ENCODE assay signal across 1 cellular context in genomic region chr4:85474818-85475630, GRCh38.
TF ChIP-seq lines count a peak whose summit lies in the region.

TSS of gene ARHGAP24 (plus strand) at chr4:85475150.

TF ChIP-seq in HepG2, 621 proteins besides CTCF, POLR2A, EP300 and RAD21 (continued from another document and continues in another):
- TF ChIP-seq RBFOX2 (IDR thresholded peaks at IDR 0.05; ENCODE audit: low read depth, low read length) (no peak), TEAD3 (CRISPR knock-in tag; optimal IDR thresholded peaks at IDR 0.05; ENCODE audit: borderline replicate concordance) (peak; percentile 64), ZBED4 (CRISPR knock-in tag; IDR thresholded peaks at IDR 0.05; ENCODE audit: borderline replicate concordance) (no peak), RAD51 (IDR thresholded peaks at IDR 0.05; ENCODE audit: borderline replicate concordance) (no peak), ZNF225 (CRISPR knock-in tag; IDR thresholded peaks at IDR 0.05) (no peak), ZNF879 (CRISPR knock-in tag; IDR thresholded peaks at IDR 0.05) (no peak), SKIL (CRISPR knock-in tag; IDR thresholded peaks at IDR 0.05; ENCODE audit: borderline replicate concordance) (peak; percentile 47; the same call in 1 of the 2 replicates), ISX (CRISPR knock-in tag; conservative IDR thresholded peaks at IDR 0.05) (no peak), IRF1 (CRISPR knock-in tag; IDR thresholded peaks at IDR 0.05; ENCODE audit: low read depth) (no peak), TP53 (CRISPR knock-in tag; conservative IDR thresholded peaks at IDR 0.05) (no peak), FOXK1 (CRISPR knock-in tag; IDR thresholded peaks at IDR 0.05; ENCODE audit: borderline replicate concordance, low read depth) (peak; percentile 82; the same call in 1 of the 2 replicates), ZNF230 (CRISPR knock-in tag; IDR thresholded peaks at IDR 0.05) (no peak), ZNF746 (CRISPR knock-in tag; IDR thresholded peaks at IDR 0.05) (0 out of 2 replicates have a peak, but pooled peaks have one; percentile 30), ZNF513 (CRISPR knock-in tag; conservative IDR thresholded peaks at IDR 0.05) (no peak), FOXO1 (CRISPR knock-in tag; IDR thresholded peaks at IDR 0.05) (peak; percentile 66; the same call in 1 of the 2 replicates), SIX1 (CRISPR knock-in tag; IDR thresholded peaks at IDR 0.05; ENCODE audit: borderline replicate concordance) (peak; percentile 97), HMG20B (CRISPR knock-in tag; conservative IDR thresholded peaks at IDR 0.05) (peak; percentile 78; the same call in 1 of the 2 replicates), ZNF460 (CRISPR knock-in tag; IDR thresholded peaks at IDR 0.05; ENCODE audit: borderline replicate concordance) (no peak; the same call in 1 of the 2 replicates), USF2 (IDR thresholded peaks at IDR 0.05; ENCODE audit: low read depth, low read length) (no peak), USF2 (CRISPR knock-in tag; IDR thresholded peaks at IDR 0.05; ENCODE audit: borderline replicate concordance) (no peak)
- TF ChIP-seq, protein P1, sequence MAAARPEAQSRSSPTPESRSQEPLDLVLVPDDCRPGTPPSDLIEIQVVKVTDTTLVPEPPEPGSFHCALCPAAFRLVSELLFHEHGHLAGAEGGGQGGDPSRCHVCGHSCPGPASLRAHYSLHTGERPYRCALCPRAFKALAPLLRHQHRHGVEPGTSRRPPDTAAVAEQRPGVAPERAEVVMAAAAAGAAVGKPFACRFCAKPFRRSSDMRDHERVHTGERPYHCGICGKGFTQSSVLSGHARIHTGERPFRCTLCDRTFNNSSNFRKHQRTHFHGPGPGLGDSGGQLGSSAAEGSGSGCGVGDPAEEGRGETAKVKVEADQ (CRISPR knock-in tag; IDR thresholded peaks at IDR 0.05; ENCODE audit: borderline replicate concordance): no peak
- TF ChIP-seq, protein P2, sequence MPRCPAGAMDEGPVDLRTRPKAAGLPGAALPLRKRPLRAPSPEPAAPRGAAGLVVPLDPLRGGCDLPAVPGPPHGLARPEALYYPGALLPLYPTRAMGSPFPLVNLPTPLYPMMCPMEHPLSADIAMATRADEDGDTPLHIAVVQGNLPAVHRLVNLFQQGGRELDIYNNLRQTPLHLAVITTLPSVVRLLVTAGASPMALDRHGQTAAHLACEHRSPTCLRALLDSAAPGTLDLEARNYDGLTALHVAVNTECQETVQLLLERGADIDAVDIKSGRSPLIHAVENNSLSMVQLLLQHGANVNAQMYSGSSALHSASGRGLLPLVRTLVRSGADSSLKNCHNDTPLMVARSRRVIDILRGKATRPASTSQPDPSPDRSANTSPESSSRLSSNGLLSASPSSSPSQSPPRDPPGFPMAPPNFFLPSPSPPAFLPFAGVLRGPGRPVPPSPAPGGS (CRISPR knock-in tag; IDR thresholded peaks at IDR 0.05): no peak
- TF ChIP-seq, protein P3, sequence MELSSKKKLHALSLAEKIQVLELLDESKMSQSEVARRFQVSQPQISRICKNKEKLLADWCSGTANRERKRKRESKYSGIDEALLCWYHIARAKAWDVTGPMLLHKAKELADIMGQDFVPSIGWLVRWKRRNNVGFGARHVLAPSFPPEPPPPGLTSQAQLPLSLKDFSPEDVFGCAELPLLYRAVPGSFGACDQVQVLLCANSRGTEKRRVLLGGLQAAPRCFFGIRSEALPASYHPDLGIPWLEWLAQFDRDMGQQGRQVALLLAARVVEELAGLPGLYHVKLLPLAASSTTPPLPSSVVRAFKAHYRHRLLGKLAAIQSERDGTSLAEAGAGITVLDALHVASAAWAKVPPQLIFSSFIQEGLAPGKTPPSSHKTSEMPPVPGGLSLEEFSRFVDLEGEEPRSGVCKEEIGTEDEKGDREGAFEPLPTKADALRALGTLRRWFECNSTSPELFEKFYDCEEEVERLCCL (CRISPR knock-in tag; IDR thresholded peaks at IDR 0.05; ENCODE audit: borderline replicate concordance): no peak
- TF ChIP-seq, protein P4, sequence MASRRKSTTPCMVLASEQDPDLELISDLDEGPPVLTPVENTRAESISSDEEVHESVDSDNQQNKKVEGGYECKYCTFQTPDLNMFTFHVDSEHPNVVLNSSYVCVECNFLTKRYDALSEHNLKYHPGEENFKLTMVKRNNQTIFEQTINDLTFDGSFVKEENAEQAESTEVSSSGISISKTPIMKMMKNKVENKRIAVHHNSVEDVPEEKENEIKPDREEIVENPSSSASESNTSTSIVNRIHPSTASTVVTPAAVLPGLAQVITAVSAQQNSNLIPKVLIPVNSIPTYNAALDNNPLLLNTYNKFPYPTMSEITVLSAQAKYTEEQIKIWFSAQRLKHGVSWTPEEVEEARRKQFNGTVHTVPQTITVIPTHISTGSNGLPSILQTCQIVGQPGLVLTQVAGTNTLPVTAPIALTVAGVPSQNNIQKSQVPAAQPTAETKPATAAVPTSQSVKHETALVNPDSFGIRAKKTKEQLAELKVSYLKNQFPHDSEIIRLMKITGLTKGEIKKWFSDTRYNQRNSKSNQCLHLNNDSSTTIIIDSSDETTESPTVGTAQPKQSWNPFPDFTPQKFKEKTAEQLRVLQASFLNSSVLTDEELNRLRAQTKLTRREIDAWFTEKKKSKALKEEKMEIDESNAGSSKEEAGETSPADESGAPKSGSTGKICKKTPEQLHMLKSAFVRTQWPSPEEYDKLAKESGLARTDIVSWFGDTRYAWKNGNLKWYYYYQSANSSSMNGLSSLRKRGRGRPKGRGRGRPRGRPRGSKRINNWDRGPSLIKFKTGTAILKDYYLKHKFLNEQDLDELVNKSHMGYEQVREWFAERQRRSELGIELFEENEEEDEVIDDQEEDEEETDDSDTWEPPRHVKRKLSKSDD (CRISPR knock-in tag; IDR thresholded peaks at IDR 0.05; ENCODE audit: low read depth): 0 out of 2 replicates have a peak, but pooled peaks have one; percentile 37
- TF ChIP-seq, protein P5, sequence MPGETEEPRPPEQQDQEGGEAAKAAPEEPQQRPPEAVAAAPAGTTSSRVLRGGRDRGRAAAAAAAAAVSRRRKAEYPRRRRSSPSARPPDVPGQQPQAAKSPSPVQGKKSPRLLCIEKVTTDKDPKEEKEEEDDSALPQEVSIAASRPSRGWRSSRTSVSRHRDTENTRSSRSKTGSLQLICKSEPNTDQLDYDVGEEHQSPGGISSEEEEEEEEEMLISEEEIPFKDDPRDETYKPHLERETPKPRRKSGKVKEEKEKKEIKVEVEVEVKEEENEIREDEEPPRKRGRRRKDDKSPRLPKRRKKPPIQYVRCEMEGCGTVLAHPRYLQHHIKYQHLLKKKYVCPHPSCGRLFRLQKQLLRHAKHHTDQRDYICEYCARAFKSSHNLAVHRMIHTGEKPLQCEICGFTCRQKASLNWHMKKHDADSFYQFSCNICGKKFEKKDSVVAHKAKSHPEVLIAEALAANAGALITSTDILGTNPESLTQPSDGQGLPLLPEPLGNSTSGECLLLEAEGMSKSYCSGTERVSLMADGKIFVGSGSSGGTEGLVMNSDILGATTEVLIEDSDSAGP (CRISPR knock-in tag; IDR thresholded peaks at IDR 0.05; ENCODE audit: borderline replicate concordance): 0 out of 2 replicates have a peak, but pooled peaks have one; percentile 13
